In the genomic region with DNA sequence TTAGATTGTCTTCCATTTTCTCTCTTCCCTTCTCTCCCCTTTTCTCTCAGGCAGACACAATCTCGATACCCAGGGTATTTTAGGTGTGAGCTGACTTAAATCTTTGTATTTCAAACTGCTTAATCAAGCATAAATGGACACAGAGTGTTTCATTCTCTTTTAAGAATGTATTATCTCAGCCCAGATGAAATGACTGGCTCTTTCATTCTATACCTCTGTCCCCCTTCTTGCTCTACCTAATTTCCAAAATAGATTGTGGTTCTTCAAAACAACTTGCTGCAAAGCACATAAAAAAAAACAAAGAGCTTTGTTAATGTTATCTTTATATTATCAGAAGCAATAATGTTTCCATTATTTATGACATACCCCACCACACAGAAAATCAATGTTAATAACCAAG, we compare ENCODE assay signal across 10 cellular contexts.
"Had no signal": no experiment of that assay in that cellular context is flagged by ENCODE, and none has a peak within 500 bp of the region (broad histone marks: within the 10 kb centered on the region; RNA-seq: fewer than 3 reads in every experiment).

No MANE protein-coding gene starts in this region.

- ATAC-seq: HCT116, HepG2, K562 had no signal

- H3K4me1 ChIP-seq: HAP-1 had no signal

- H3K27ac Mint-ChIP-seq: HFFc6 had no signal

- H3K4me3 ChIP-seq: GM23248, HAP-1, K562 had no signal

- H3K27ac ChIP-seq: GM23248, HL-60 had no signal

- H3K9me3 ChIP-seq: HAP-1 had no signal

- FAIRE-seq: HepG2, K562 had no signal

- DNase-seq: GM23248, GOT3, H7, HFFc6, KG1 had no signal

- H3K9ac ChIP-seq: GM23248 had no signal

- H3K4me3 Mint-ChIP-seq: HFFc6 had no signal

- H2AFZ ChIP-seq: GM23248 had no signal

- H3K36me3 ChIP-seq: HAP-1 had no signal
